In the genomic region with DNA sequence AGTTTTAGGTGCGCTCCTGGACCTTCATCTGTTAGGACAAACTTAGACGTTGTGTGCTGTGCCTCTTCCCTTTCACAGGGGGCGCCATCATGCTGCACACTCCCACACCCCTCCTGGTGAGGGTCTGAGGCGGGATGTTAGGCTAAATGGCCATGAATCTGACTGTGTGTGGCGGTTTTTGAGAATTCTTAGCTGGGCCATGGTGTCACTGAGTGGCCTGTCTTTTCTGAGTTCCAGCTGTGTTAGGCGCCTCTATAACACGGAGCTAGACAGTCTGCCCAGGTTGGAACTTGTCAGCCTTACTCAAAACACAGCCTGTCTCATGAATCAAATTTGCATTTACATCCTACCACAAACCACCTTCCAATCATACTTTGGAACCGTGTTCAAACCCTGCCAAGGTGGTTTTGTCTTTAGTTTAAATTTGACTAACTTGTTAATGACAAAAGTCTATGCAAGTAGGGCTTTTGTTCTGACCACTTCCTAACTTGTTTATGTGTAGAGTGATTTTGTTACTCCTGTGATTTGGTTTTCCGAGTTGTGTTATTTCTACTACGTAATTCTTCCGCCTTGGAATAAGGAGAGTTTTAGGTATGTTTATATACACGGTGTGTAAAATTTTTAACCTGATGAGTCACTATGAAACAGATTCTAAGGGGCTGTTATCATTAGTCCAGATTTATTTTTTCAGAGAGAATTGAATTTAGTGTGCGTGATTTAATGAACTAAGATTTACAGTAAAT, we compare ENCODE assay signal across 8 cellular contexts. TPM values are rescaled to one million over a fixed set of nuclear protein-coding genes. Genes with fewer than 3 reads are reported as not detected.
DNase-seq lines count a peak whose midpoint lies in the region; ATAC-seq, FAIRE-seq and TF ChIP-seq lines count a peak whose summit lies in the region.

No MANE protein-coding gene starts in this region.

- dilution Hi-C loops in endothelial cell of umbilical vein (cut with MboI; ENCODE audit: extremely low pct_ligation_motif_present, low sequenced_read_pairs), result no loop called here

- BruUV-seq in Caco-2 (replicated peaks; lab: Mats Ljungman, UMichigan), result no TSS peak
- TSS peak; percentile 78 for BruUV-seq in endothelial cell of umbilical vein (replicated peaks; lab: Mats Ljungman, UMichigan)

- no peaks in the 10 kb centered on the region for H3K9me3 ChIP-seq in Caco-2
- H3K9me3 ChIP-seq in endothelial cell of umbilical vein (replicated peaks; ENCODE audit: control insufficient read depth, insufficient read depth, low read length), result no peaks in the 10 kb centered on the region

- no peaks in the 10 kb centered on the region for H4K20me1 ChIP-seq in endothelial cell of umbilical vein (replicated peaks; ENCODE audit: control insufficient read depth, extremely low read depth, insufficient read depth, low read length)

- H3K4me3 Mint-ChIP-seq in Caco-2 (ENCODE audit: unreplicated experiment), result no peak overlapping the region
- peak overlapping the region; percentile 69 for H3K4me3 Mint-ChIP-seq in activated B cell treated with CpG ODN at 0.5 μM for 24 hours

- H3K27me3 Mint-ChIP-seq in Caco-2 (ENCODE audit: insufficient read depth, unreplicated experiment) (no peaks in the 10 kb centered on the region), activated B cell treated with CpG ODN at 0.5 μM for 24 hours (no peaks in the 10 kb centered on the region)

- peak; percentile 86 for ATAC-seq in GM19395 (IDR thresholded peaks at IDR 0.05; ENCODE audit: unreplicated experiment)
- peak; percentile 92 for ATAC-seq in HG03354 (IDR thresholded peaks at IDR 0.05; ENCODE audit: poor library complexity, severe bottlenecking, unreplicated experiment)
- peak; percentile 85 for ATAC-seq in activated B cell treated with CpG ODN at 0.5 μM for 24 hours (ENCODE audit: low read depth)

- H3K79me2 ChIP-seq in endothelial cell of umbilical vein (ENCODE audit: control insufficient read depth, insufficient read depth, low read length), result peaks cover 70% of the 10 kb centered on the region

- intact Hi-C loops in Caco-2 (cut with micrococcal nuclease; ENCODE audit: unreplicated experiment) (no loop called here), activated B cell treated with CpG ODN at 0.5 μM for 24 hours (cut with micrococcal nuclease) (loop anchor here (1.0 to 10.0 kb wide), 3 partner anchors 9 to 96 kb away; a partner anchor contains a TSS), endothelial cell of umbilical vein (cut with micrococcal nuclease) (loop anchor here (1.0 kb wide), 4 partner anchors 9 to 49 kb away; no protein-coding TSS in a partner anchor)

- H3K36me3 Mint-ChIP-seq in Caco-2 (ENCODE audit: insufficient read depth, unreplicated experiment), result peaks cover 37% of the 10 kb centered on the region
- H3K36me3 Mint-ChIP-seq in activated B cell treated with CpG ODN at 0.5 μM for 24 hours (ENCODE audit: low read depth), result peaks cover 6% of the 10 kb centered on the region

- DNase-seq in Caco-2 (peak; percentile 53 to 62), activated B cell treated with CpG ODN at 0.5 μM for 24 hours (peak; percentile 23), endothelial cell of umbilical vein (ENCODE audit: low read depth, low spot score) (peak; percentile 89), RPMI8226 (no peak), SIG-M5 (lab: John Stamatoyannopoulos, UW) (no peak)

- peak overlapping the region; percentile 10 for H3K27ac Mint-ChIP-seq in Caco-2 (ENCODE audit: unreplicated experiment)
- peak overlapping the region; percentile 63 for H3K27ac Mint-ChIP-seq in activated B cell treated with CpG ODN at 0.5 μM for 24 hours

- H3K9ac ChIP-seq in endothelial cell of umbilical vein (replicated peaks; ENCODE audit: extremely low read depth, insufficient read depth, low read length), result peak overlapping the region; percentile 73

- no peak for TF ChIP-seq POLR2A in endothelial cell of umbilical vein (IDR thresholded peaks at IDR 0.05; ENCODE audit: low read depth, low read length)

- H3K4me3 ChIP-seq in Caco-2 (ENCODE audit: low read depth, low read length) (no peak overlapping the region), endothelial cell of umbilical vein (replicated peaks in 1 of 3; ENCODE audit: insufficient read depth in 1 of 3, low read depth in 1 of 3, low read length in 3 of 3) (peak overlapping the region in 1 of 3 experiments; percentile 3), skin epidermis (no peak overlapping the region)

- FAIRE-seq in endothelial cell of umbilical vein (lab: Jason Lieb, UNC), result peak; percentile 50

- POLR2A ChIA-PET in Caco-2 (lab: Charles Lee), result interaction anchor here (0.6 to 1.0 kb wide), 2 partner anchors 9 to 814 kb away, joined by 4 to 9 read pairs; no protein-coding TSS in a partner anchor
- POLR2A ChIA-PET in activated B cell treated with CpG ODN at 0.5 μM for 24 hours (lab: Charles Lee), result interaction anchor here (0.6 to 1.2 kb wide), 5 partner anchors 10 to 77 kb away, joined by 3 read pairs; a partner anchor contains a TSS
- POLR2A ChIA-PET in endothelial cell of umbilical vein (lab: Charles Lee), result no interaction called here

- H3K27ac ChIP-seq in endothelial cell of umbilical vein (ENCODE audit: insufficient read depth, low read depth, low read length) (peak overlapping the region; percentile 98), skin epidermis (peak overlapping the region in 16 of 21 experiments; percentile 8 to 77 (median 58))

- H3K27me3 ChIP-seq in Caco-2 (replicated peaks; ENCODE audit: control insufficient read depth, insufficient read depth, low read length) (no peaks in the 10 kb centered on the region), endothelial cell of umbilical vein (ENCODE audit: control insufficient read depth in 2 of 2, insufficient read depth in 2 of 2, low read length in 2 of 2) (no peaks in the 10 kb centered on the region)

- H3K4me1 ChIP-seq in Caco-2, result peaks cover 69% of the 10 kb centered on the region
- peaks cover 70% of the 10 kb centered on the region for H3K4me1 ChIP-seq in endothelial cell of umbilical vein (ENCODE audit: control insufficient read depth, extremely low read depth, insufficient read depth, low read length)

- H3K9me1 ChIP-seq in endothelial cell of umbilical vein (replicated peaks; ENCODE audit: control insufficient read depth, extremely low read depth, insufficient read depth, low read length), result no peaks in the 10 kb centered on the region

- peak overlapping the region; percentile 62 for H3K4me2 ChIP-seq in endothelial cell of umbilical vein (ENCODE audit: insufficient read depth, low read length)

- CTCF ChIA-PET in Caco-2 (lab: Charles Lee) (interaction anchor here (0.8 to 2.8 kb wide), 6 partner anchors 9 to 54 kb away, joined by 3 to 19 read pairs (median 4); no protein-coding TSS in a partner anchor), activated B cell treated with CpG ODN at 0.5 μM for 24 hours (lab: Charles Lee) (interaction anchor here (0.7 to 2.5 kb wide), 10 partner anchors 9 to 147 kb away, joined by 3 to 10 read pairs (median 5); no protein-coding TSS in a partner anchor), endothelial cell of umbilical vein (lab: Charles Lee) (interaction anchor here (0.6 to 5.7 kb wide), 20 partner anchors 9 to 83 kb away, joined by 3 to 39 read pairs (median 6); a partner anchor contains a TSS)

- H2AFZ ChIP-seq in endothelial cell of umbilical vein (ENCODE audit: low read depth, low read length), result no peak overlapping the region

- peaks cover 1% of the 10 kb centered on the region for H3K9me3 Mint-ChIP-seq in Caco-2 (ENCODE audit: unreplicated experiment)
- no peaks in the 10 kb centered on the region for H3K9me3 Mint-ChIP-seq in activated B cell treated with CpG ODN at 0.5 μM for 24 hours

- H3K4me1 Mint-ChIP-seq in Caco-2 (ENCODE audit: low read depth, unreplicated experiment) (peaks cover 56% of the 10 kb centered on the region), activated B cell treated with CpG ODN at 0.5 μM for 24 hours (peaks cover 54% of the 10 kb centered on the region)

- H3K36me3 ChIP-seq in Caco-2 (ENCODE audit: control insufficient read depth, insufficient read depth, low read length) (peaks cover 12% of the 10 kb centered on the region), endothelial cell of umbilical vein (ENCODE audit: control insufficient read depth in 2 of 2, extremely low read depth in 1 of 2, insufficient read depth in 2 of 2, low read length in 2 of 2) (peaks cover 5 to 6% of the 10 kb centered on the region in 2 experiments)

- TF ChIP-seq CTCF in Caco-2 (IDR thresholded peaks at IDR 0.05; ENCODE audit: insufficient read depth in 1 of 2, low read depth in 1 of 2, low read length in 1 of 2, severe bottlenecking in 1 of 2, unreplicated experiment in 1 of 2) (peak; percentile 68 to 74), activated B cell treated with CpG ODN at 0.5 μM for 24 hours (IDR thresholded peaks at IDR 0.05) (no peak), endothelial cell of umbilical vein (IDR thresholded peaks at IDR 0.05; ENCODE audit: extremely low read depth in 1 of 2, insufficient read depth in 1 of 2, low read depth in 1 of 2, low read length in 2 of 2) (peak; percentile 82 to 85)

TF ChIP-seq in endothelial cell of umbilical vein, 7 proteins besides CTCF, POLR2A, EP300 and RAD21 (continues in another document):
- TF ChIP-seq FOS (IDR thresholded peaks at IDR 0.05; ENCODE audit: borderline replicate concordance, insufficient read depth, low read length), result peak; percentile 87
- TF ChIP-seq GATA2 (IDR thresholded peaks at IDR 0.05; ENCODE audit: insufficient read depth, insufficient read length, low read depth, low read length), result peak; percentile 21

RNA-seq across cellular contexts. Expression of a gene that starts 19.6 kb away (rescaled TPM):
- 92.7 and 112 TPM in 2 replicates for total RNA-seq in Caco-2 (2022)
- total RNA-seq in activated B cell treated with CpG ODN at 0.5 μM for 24 hours, result 7.8 and 10.0 TPM in 2 replicates
- 25.4 and 33.7 TPM in 2 replicates for total RNA-seq in endothelial cell of umbilical vein
- 25.5 and 29.0 TPM in 2 replicates for polyA plus RNA-seq in endothelial cell of umbilical vein
- polyA plus RNA-seq in endothelial cell of umbilical vein (2011; cell fraction: cytosol; rRNA removed), result 23.9 and 24.1 TPM in 2 replicates
- 43.8 and 45.3 TPM in 2 replicates for polyA plus RNA-seq in endothelial cell of umbilical vein (2011; cell fraction: nucleus; rRNA removed)
- polyA plus RNA-seq in endothelial cell of umbilical vein (2012), result 21.7 and 26.2 TPM in 2 replicates
- polyA minus RNA-seq in endothelial cell of umbilical vein, result 54.5 and 58.3 TPM in 2 replicates
- polyA minus RNA-seq in endothelial cell of umbilical vein (2011; cell fraction: cytosol; rRNA and poly(A)+ RNA removed), result 7.4 TPM
- 24.5 and 28.9 TPM in 2 replicates for polyA minus RNA-seq in endothelial cell of umbilical vein (2011; cell fraction: nucleus; rRNA and poly(A)+ RNA removed)

RNA-seq across cellular contexts. Expression of a gene that starts 35.7 kb away (rescaled TPM):
- total RNA-seq in Caco-2 (2022) (3.7 and 4.1 TPM in 2 replicates), activated B cell treated with CpG ODN at 0.5 μM for 24 hours (47.6 and 52.8 TPM in 2 replicates), endothelial cell of umbilical vein (87.5 and 88.4 TPM in 2 replicates)
- polyA plus RNA-seq in endothelial cell of umbilical vein, result 50.0 and 53.3 TPM in 2 replicates
- polyA plus RNA-seq in endothelial cell of umbilical vein (2011; cell fraction: cytosol; rRNA removed), result 42.2 and 64.7 TPM in 2 replicates
- polyA plus RNA-seq in endothelial cell of umbilical vein (2011; cell fraction: nucleus; rRNA removed), result 85.1 and 86.5 TPM in 2 replicates
- 68.4 and 77.9 TPM in 2 replicates for polyA plus RNA-seq in endothelial cell of umbilical vein (2012)
- 42.6 and 64.3 TPM in 2 replicates for polyA minus RNA-seq in endothelial cell of umbilical vein
- 0.51 TPM for polyA minus RNA-seq in endothelial cell of umbilical vein (2011; cell fraction: cytosol; rRNA and poly(A)+ RNA removed)
- polyA minus RNA-seq in endothelial cell of umbilical vein (2011; cell fraction: nucleus; rRNA and poly(A)+ RNA removed), result 27.5 and 38.0 TPM in 2 replicates

Comparison
In these comparisons a context has a peak if more than half of its experiments do, and no peak if none do; other contexts are left out.
1. DNase-seq: peak in Caco-2 (2 of 2), activated B cell treated with CpG ODN at 0.5 μM for 24 hours (single experiment) and endothelial cell of umbilical vein (single experiment); none in RPMI8226 (single experiment) and SIG-M5 (single experiment).
2. Peak in every context shown above with its lines, with median percentiles within 50 percentile points of each other: ATAC-seq.